ENCODE assay signal across 8 cellular contexts in genomic region chr15:98421419-98422085, GRCh38.
DNase-seq lines count a peak whose midpoint lies in the region; ATAC-seq and TF ChIP-seq lines count a peak whose summit lies in the region.

No MANE protein-coding gene starts in this region.

- no peaks in the 10 kb centered on the region for H3K36me3 ChIP-seq in lower lobe of right lung

- TF ChIP-seq CTCF in GM12873 (IDR thresholded peaks at IDR 0.05; ENCODE audit: insufficient read depth, low read depth, low read length, missing control alignments), result peak; percentile 92
- peak; percentile 89 to 100 (median 98) for TF ChIP-seq CTCF in dorsolateral prefrontal cortex (IDR thresholded peaks at IDR 0.05 in 54 of 56, conservative IDR thresholded peaks at IDR 0.05 in 2 of 56; ENCODE audit: low read depth in 1 of 56, partially characterized antibody in 56 of 56)
- TF ChIP-seq CTCF in lower lobe of right lung (IDR thresholded peaks at IDR 0.05), result peak; percentile 99

- intact Hi-C loops in dorsolateral prefrontal cortex (cut with DNase I), result loop anchor here (1.0 to 10.0 kb wide), 2 partner anchors 109 to 517 kb away; no protein-coding TSS in a partner anchor
- intact Hi-C loops in lower lobe of right lung (cut with DNase I), result loop anchor here (5.0 kb wide), 1 partner anchor 109 kb away; no protein-coding TSS in a partner anchor

- ATAC-seq in lower lobe of right lung, result peak; percentile 85 to 90

- H3K4me3 ChIP-seq in dorsolateral prefrontal cortex (peak overlapping the region in 55 of 59 donors; percentile 2 to 63 (median 43)), lower lobe of right lung (peak overlapping the region; percentile 18)

- H3K27me3 ChIP-seq in dorsolateral prefrontal cortex (peaks cover 0 to 42% (median 15%) of the 10 kb centered on the region in 45 donors), lower lobe of right lung (ENCODE audit: low read depth) (peaks cover 30% of the 10 kb centered on the region)

- H3K27ac ChIP-seq in dorsolateral prefrontal cortex (no peak overlapping the region), lower lobe of right lung (no peak overlapping the region)

- H3K4me1 ChIP-seq in lower lobe of right lung, result peaks cover 15% of the 10 kb centered on the region

- DNase-seq in HCEC 1CT, result peak; percentile 38
- peak; percentile 46 for DNase-seq in NCI-H1048 (lab: John Stamatoyannopoulos, UW)
- DNase-seq in activated CD4-positive, alpha-beta T cell treated with anti-CD3 and anti-CD28 coated beads, Interleukin-2, amount 50 U/mL, for 1 hour, result peak; percentile 53
- DNase-seq in dorsolateral prefrontal cortex, result peak in 9 of 10 donors; percentile 47 to 82 (median 66)
- DNase-seq in lower lobe of right lung, result peak; percentile 78
- peak; percentile 31 for DNase-seq in stimulated activated CD8-positive, alpha-beta memory T cell treated with anti-CD3 and anti-CD28 coated beads, Interleukin-12 subunit alpha, Interleukin-12 subunit beta, amount 100 ng/mL, for 24 hours (ENCODE audit: extremely low read depth)
- DNase-seq in OCI-M2 (lab: John Stamatoyannopoulos, UW; ENCODE audit: unreplicated experiment), result no peak

- H3K9me3 ChIP-seq in lower lobe of right lung, result no peaks in the 10 kb centered on the region
